ENCODE assay signal across 1 cellular context in the genomic region with DNA sequence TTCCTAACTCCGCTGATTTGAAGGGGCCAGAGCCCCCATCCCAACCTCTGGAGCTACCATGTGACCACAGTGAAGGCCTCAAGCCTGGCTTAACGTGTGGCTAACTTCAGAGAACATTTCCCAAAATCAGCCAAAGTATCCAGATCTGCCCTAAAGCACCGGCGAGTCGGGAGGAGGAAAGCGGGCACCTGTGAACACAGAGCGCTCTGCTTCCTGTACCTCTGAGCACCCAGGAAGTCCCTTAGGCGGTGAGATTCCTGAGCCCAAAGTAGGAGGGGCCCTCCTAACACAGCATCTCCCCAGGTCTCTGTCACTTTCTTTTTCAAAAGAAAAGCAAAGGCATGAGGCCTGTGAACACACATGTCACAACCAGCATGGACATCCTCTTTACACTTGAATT.
TF ChIP-seq lines count a peak whose summit lies in the region.

No MANE protein-coding gene starts in this region.

TF ChIP-seq in K562, 482 proteins besides CTCF, POLR2A, EP300 and RAD21:
- TF ChIP-seq ZNF830 (CRISPR knock-in tag; IDR thresholded peaks at IDR 0.05) = no peak
- TF ChIP-seq KDM5B (IDR thresholded peaks at IDR 0.05; ENCODE audit: insufficient replicate concordance, low read depth, low read length) = no peak
- TF ChIP-seq POLR3A (IDR thresholded peaks at IDR 0.05; ENCODE audit: borderline replicate concordance, extremely low read depth, insufficient read depth, insufficient read length) = no peak
- TF ChIP-seq, protein P1, sequence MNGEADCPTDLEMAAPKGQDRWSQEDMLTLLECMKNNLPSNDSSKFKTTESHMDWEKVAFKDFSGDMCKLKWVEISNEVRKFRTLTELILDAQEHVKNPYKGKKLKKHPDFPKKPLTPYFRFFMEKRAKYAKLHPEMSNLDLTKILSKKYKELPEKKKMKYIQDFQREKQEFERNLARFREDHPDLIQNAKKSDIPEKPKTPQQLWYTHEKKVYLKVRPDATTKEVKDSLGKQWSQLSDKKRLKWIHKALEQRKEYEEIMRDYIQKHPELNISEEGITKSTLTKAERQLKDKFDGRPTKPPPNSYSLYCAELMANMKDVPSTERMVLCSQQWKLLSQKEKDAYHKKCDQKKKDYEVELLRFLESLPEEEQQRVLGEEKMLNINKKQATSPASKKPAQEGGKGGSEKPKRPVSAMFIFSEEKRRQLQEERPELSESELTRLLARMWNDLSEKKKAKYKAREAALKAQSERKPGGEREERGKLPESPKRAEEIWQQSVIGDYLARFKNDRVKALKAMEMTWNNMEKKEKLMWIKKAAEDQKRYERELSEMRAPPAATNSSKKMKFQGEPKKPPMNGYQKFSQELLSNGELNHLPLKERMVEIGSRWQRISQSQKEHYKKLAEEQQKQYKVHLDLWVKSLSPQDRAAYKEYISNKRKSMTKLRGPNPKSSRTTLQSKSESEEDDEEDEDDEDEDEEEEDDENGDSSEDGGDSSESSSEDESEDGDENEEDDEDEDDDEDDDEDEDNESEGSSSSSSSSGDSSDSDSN (IDR thresholded peaks at IDR 0.05; ENCODE audit: borderline replicate concordance in 1 of 2, low read depth in 2 of 2, low read length in 2 of 2) = no peak
- TF ChIP-seq, protein P2, sequence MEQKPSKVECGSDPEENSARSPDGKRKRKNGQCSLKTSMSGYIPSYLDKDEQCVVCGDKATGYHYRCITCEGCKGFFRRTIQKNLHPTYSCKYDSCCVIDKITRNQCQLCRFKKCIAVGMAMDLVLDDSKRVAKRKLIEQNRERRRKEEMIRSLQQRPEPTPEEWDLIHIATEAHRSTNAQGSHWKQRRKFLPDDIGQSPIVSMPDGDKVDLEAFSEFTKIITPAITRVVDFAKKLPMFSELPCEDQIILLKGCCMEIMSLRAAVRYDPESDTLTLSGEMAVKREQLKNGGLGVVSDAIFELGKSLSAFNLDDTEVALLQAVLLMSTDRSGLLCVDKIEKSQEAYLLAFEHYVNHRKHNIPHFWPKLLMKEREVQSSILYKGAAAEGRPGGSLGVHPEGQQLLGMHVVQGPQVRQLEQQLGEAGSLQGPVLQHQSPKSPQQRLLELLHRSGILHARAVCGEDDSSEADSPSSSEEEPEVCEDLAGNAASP (IDR thresholded peaks at IDR 0.05) = no peak
- TF ChIP-seq HLTF (IDR thresholded peaks at IDR 0.05) = no peak
- TF ChIP-seq RBM34 (IDR thresholded peaks at IDR 0.05; ENCODE audit: borderline replicate concordance, insufficient read depth, low read length) = no peak
- no peak for TF ChIP-seq CHCHD3 (CRISPR knock-in tag; IDR thresholded peaks at IDR 0.05)
- TF ChIP-seq CHD1 (IDR thresholded peaks at IDR 0.05; ENCODE audit: low read length) = no peak
- TF ChIP-seq, protein P3, sequence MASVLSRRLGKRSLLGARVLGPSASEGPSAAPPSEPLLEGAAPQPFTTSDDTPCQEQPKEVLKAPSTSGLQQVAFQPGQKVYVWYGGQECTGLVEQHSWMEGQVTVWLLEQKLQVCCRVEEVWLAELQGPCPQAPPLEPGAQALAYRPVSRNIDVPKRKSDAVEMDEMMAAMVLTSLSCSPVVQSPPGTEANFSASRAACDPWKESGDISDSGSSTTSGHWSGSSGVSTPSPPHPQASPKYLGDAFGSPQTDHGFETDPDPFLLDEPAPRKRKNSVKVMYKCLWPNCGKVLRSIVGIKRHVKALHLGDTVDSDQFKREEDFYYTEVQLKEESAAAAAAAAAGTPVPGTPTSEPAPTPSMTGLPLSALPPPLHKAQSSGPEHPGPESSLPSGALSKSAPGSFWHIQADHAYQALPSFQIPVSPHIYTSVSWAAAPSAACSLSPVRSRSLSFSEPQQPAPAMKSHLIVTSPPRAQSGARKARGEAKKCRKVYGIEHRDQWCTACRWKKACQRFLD (CRISPR knock-in tag; IDR thresholded peaks at IDR 0.05) = no peak
- TF ChIP-seq, protein P4, sequence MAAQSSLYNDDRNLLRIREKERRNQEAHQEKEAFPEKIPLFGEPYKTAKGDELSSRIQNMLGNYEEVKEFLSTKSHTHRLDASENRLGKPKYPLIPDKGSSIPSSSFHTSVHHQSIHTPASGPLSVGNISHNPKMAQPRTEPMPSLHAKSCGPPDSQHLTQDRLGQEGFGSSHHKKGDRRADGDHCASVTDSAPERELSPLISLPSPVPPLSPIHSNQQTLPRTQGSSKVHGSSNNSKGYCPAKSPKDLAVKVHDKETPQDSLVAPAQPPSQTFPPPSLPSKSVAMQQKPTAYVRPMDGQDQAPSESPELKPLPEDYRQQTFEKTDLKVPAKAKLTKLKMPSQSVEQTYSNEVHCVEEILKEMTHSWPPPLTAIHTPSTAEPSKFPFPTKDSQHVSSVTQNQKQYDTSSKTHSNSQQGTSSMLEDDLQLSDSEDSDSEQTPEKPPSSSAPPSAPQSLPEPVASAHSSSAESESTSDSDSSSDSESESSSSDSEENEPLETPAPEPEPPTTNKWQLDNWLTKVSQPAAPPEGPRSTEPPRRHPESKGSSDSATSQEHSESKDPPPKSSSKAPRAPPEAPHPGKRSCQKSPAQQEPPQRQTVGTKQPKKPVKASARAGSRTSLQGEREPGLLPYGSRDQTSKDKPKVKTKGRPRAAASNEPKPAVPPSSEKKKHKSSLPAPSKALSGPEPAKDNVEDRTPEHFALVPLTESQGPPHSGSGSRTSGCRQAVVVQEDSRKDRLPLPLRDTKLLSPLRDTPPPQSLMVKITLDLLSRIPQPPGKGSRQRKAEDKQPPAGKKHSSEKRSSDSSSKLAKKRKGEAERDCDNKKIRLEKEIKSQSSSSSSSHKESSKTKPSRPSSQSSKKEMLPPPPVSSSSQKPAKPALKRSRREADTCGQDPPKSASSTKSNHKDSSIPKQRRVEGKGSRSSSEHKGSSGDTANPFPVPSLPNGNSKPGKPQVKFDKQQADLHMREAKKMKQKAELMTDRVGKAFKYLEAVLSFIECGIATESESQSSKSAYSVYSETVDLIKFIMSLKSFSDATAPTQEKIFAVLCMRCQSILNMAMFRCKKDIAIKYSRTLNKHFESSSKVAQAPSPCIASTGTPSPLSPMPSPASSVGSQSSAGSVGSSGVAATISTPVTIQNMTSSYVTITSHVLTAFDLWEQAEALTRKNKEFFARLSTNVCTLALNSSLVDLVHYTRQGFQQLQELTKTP (IDR thresholded peaks at IDR 0.05; ENCODE audit: low read depth in 1 of 2, partially characterized antibody in 2 of 2) = no peak
- TF ChIP-seq, protein P5, sequence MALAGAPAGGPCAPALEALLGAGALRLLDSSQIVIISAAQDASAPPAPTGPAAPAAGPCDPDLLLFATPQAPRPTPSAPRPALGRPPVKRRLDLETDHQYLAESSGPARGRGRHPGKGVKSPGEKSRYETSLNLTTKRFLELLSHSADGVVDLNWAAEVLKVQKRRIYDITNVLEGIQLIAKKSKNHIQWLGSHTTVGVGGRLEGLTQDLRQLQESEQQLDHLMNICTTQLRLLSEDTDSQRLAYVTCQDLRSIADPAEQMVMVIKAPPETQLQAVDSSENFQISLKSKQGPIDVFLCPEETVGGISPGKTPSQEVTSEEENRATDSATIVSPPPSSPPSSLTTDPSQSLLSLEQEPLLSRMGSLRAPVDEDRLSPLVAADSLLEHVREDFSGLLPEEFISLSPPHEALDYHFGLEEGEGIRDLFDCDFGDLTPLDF (CRISPR knock-in tag; IDR thresholded peaks at IDR 0.05) = no peak
- no peak for TF ChIP-seq KDM4B (IDR thresholded peaks at IDR 0.05; ENCODE audit: borderline replicate concordance in 2 of 2, low read depth in 1 of 2)
